In the genomic region with DNA sequence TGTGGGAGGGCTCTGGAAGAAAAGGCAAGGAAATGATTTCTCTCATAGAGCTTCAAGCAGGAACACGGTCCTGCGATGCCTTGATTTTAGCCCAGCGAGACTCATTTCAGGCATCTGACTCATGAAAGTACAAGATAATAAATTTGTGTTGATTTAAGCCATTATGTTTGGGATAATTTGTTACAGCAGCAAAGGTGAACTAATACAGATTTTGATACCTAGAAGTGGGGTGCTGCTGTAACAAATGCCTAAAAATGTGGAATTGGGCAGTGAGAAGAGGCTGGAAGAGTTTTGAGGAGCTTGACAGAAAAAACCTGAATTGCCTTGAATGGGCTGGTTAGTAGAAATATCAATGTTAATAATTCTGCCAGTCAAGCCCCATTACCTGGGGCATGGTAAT, we compare ENCODE assay signal across 36 cellular contexts. TPM values are rescaled to one million over a fixed set of nuclear protein-coding genes. Genes with fewer than 3 reads are reported as not detected.
A peak's percentile ranks its signal among the peaks of the same experiment; 100 is the strongest.
DNase-seq lines count a peak whose midpoint lies in the region; ATAC-seq, FAIRE-seq and TF ChIP-seq lines count a peak whose summit lies in the region.
"Had no signal": no experiment of that assay in that cellular context is flagged by ENCODE, and none has a peak within 500 bp of the region (broad histone marks: within the 10 kb centered on the region; RNA-seq: fewer than 3 reads in every experiment).

No MANE protein-coding gene starts in this region.

- H3K4me1 Mint-ChIP-seq in activated naive CD8-positive, alpha-beta T cell treated with anti-CD3 and anti-CD28 coated beads, Interleukin-2, amount 10 ng/mL, durations not matched to agents 7 days and 5 days, result peaks cover 2% of the 10 kb centered on the region
- peaks cover 6% of the 10 kb centered on the region for H3K4me1 Mint-ChIP-seq in activated naive CD8-positive, alpha-beta T cell treated with anti-CD3 and anti-CD28 coated beads for 36 hours
- no peaks in the 10 kb centered on the region for H3K4me1 Mint-ChIP-seq in Caco-2 (ENCODE audit: low read depth, unreplicated experiment)
- H3K4me1 Mint-ChIP-seq: CD4-positive, CD25-positive, alpha-beta regulatory T cell had no signal

- no peak overlapping the region for H3K4me3 ChIP-seq in HepG2 (replicated peaks in 1 of 3; ENCODE audit: insufficient read depth in 1 of 3, low read depth in 2 of 3, low read length in 3 of 3)
- no peak overlapping the region for H3K4me3 ChIP-seq in right lobe of liver
- H3K4me3 ChIP-seq in Caco-2 (ENCODE audit: low read depth, low read length), result no peak overlapping the region
- H3K4me3 ChIP-seq in K562, result no peak overlapping the region
- H3K4me3 ChIP-seq: A549; BLaER1; BLaER1 treated with 17β-estradiol and CSF1 and Interleukin-3, amounts not matched to agents 10 nM and 100 nM had no signal

- in situ Hi-C loops in HepG2 (cut with HindIII; ENCODE audit: extremely low pct_ligation_motif_present, low pct_unique_long_range_greater_than_20kb) (no loop called here), K562 (cut with MboI) (no loop called here)

- WGBS in HepG2 (ENCODE audit: low lambda C conversion rate), result 81% methylated on average over 3 of the region's 3 CpGs
- no CpG with 5 or more reads among the region's 3 CpGs for WGBS in right lobe of liver (ENCODE audit: insufficient coverage, low coverage, low lambda C conversion rate, missing lambda C conversion rate)
- WGBS in K562 (ENCODE audit: insufficient coverage, low coverage, missing lambda C conversion rate), result 13% methylated on average over 3 of the region's 3 CpGs

- BruUV-seq in HepG2 (replicated peaks; lab: Mats Ljungman, UMichigan) (no TSS peak), Caco-2 (replicated peaks; lab: Mats Ljungman, UMichigan) (no TSS peak), K562 (replicated peaks; lab: Mats Ljungman, UMichigan) (no TSS peak)

- peak overlapping the region; percentile 68 for H3K27ac Mint-ChIP-seq in activated naive CD8-positive, alpha-beta T cell treated with anti-CD3 and anti-CD28 coated beads, Interleukin-2, amount 10 ng/mL, durations not matched to agents 7 days and 5 days
- no peak overlapping the region for H3K27ac Mint-ChIP-seq in activated naive CD8-positive, alpha-beta T cell treated with anti-CD3 and anti-CD28 coated beads for 36 hours
- H3K27ac Mint-ChIP-seq in Caco-2 (ENCODE audit: unreplicated experiment), result peak overlapping the region; percentile 60
- H3K27ac Mint-ChIP-seq in activated naive CD4-positive, alpha-beta T cell treated with anti-CD3 and anti-CD28 coated beads, Interleukin-2, amount 50 U/mL, for 72 hours, result no peak overlapping the region
- H3K27ac Mint-ChIP-seq: B cell; CD4-positive, alpha-beta memory T cell; CD4-positive, alpha-beta T cell; CD4-positive, CD25-positive, alpha-beta regulatory T cell; CD8-positive, alpha-beta memory T cell; CD8-positive, alpha-beta T cell had no signal

- peaks cover 5% of the 10 kb centered on the region for H3K9me3 Mint-ChIP-seq in activated naive CD8-positive, alpha-beta T cell treated with anti-CD3 and anti-CD28 coated beads, Interleukin-2, amount 10 ng/mL, durations not matched to agents 7 days and 5 days
- peaks cover 12% of the 10 kb centered on the region for H3K9me3 Mint-ChIP-seq in activated naive CD8-positive, alpha-beta T cell treated with anti-CD3 and anti-CD28 coated beads for 36 hours
- H3K9me3 Mint-ChIP-seq in Caco-2 (ENCODE audit: unreplicated experiment), result peaks cover 11% of the 10 kb centered on the region
- peaks cover 11 to 14% of the 10 kb centered on the region in 2 donors for H3K9me3 Mint-ChIP-seq in activated naive CD4-positive, alpha-beta T cell treated with anti-CD3 and anti-CD28 coated beads, Interleukin-2, amount 50 U/mL, for 72 hours

- FAIRE-seq in HepG2 (lab: Jason Lieb, UNC) (no peak), K562 (lab: Jason Lieb, UNC) (no peak)
- FAIRE-seq: A204.1, A549, D721Med had no signal

- no peak for TF ChIP-seq CTCF in HepG2 (CRISPR knock-in tag; IDR thresholded peaks at IDR 0.05)
- no peak for TF ChIP-seq CTCF in right lobe of liver (IDR thresholded peaks at IDR 0.05)
- no peak for TF ChIP-seq CTCF in Caco-2 (IDR thresholded peaks at IDR 0.05; ENCODE audit: insufficient read depth in 1 of 2, low read depth in 1 of 2, low read length in 1 of 2, severe bottlenecking in 1 of 2, unreplicated experiment in 1 of 2)
- TF ChIP-seq CTCF in K562 (IDR thresholded peaks at IDR 0.05 in 2 of 3, conservative IDR thresholded peaks at IDR 0.05 in 1 of 3; ENCODE audit: insufficient read depth in 2 of 3, low read depth in 1 of 3, low read length in 3 of 3), result no peak

- H2AFZ ChIP-seq in HepG2 (ENCODE audit: low read length) (no peak overlapping the region), K562 (ENCODE audit: low read depth, low read length) (no peak overlapping the region)

- H3K4me3 Mint-ChIP-seq in activated naive CD8-positive, alpha-beta T cell treated with anti-CD3 and anti-CD28 coated beads, Interleukin-2, amount 10 ng/mL, durations not matched to agents 7 days and 5 days, result no peak overlapping the region
- no peak overlapping the region for H3K4me3 Mint-ChIP-seq in activated naive CD8-positive, alpha-beta T cell treated with anti-CD3 and anti-CD28 coated beads for 36 hours
- H3K4me3 Mint-ChIP-seq in Caco-2 (ENCODE audit: unreplicated experiment), result no peak overlapping the region
- H3K4me3 Mint-ChIP-seq: B cell; CD14-positive monocyte; CD4-positive, alpha-beta T cell; CD4-positive, CD25-positive, alpha-beta regulatory T cell; CD8-positive, alpha-beta memory T cell; CD8-positive, alpha-beta T cell had no signal

- CTCF ChIA-PET in HepG2 (lab: Yijun Ruan, JAX; ENCODE audit: low intra/inter-chr PET ratio, low total read pairs) (no interaction called here), Caco-2 (lab: Charles Lee) (no interaction called here), K562 (lab: Yijun Ruan, JAX; ENCODE audit: low intra/inter-chr PET ratio) (no interaction called here)

- no peak for DNase-seq in activated naive CD8-positive, alpha-beta T cell treated with anti-CD3 and anti-CD28 coated beads, Interleukin-2, amount 10 ng/mL, durations not matched to agents 7 days and 5 days
- DNase-seq in activated naive CD8-positive, alpha-beta T cell treated with anti-CD3 and anti-CD28 coated beads for 36 hours, result no peak
- DNase-seq in HepG2 (ENCODE audit: low spot score) (no peak), right lobe of liver (no peak), Caco-2 (no peak), K562 (ENCODE audit: extremely low read depth in 1 of 4, low spot score in 3 of 4) (no peak)
- DNase-seq in activated naive CD4-positive, alpha-beta T cell treated with anti-CD3 and anti-CD28 coated beads, Interleukin-2, amount 50 U/mL, for 72 hours (ENCODE audit: low spot score in 2 of 2), result no peak
- DNase-seq: 8988T; ACHN; AML-193; BE2C; C1 segment of cervical spinal cord; Calu3; CD4-positive, alpha-beta memory T cell; CD4-positive, alpha-beta T cell; CD4-positive, CD25-positive, alpha-beta regulatory T cell; CD8-positive, alpha-beta memory T cell; CD8-positive, alpha-beta T cell; COR-L47; DMS 273 treated with DMSO at 0.1 percent for 48 hours; DMS153; DMS53; DMS79; DMS79 treated with DMSO at 0.1 percent for 48 hours; DND-41; EL had no signal

- H3K36me3 ChIP-seq in HepG2 (replicated peaks in 1 of 2; ENCODE audit: control insufficient read depth in 1 of 2, insufficient read depth in 2 of 2, low read length in 2 of 2) (no peaks in the 10 kb centered on the region), right lobe of liver (no peaks in the 10 kb centered on the region), Caco-2 (ENCODE audit: control insufficient read depth, insufficient read depth, low read length) (no peaks in the 10 kb centered on the region), K562 (ENCODE audit: control insufficient read depth, insufficient read depth, low read length) (no peaks in the 10 kb centered on the region)
- H3K36me3 ChIP-seq: BE2C; BLaER1; BLaER1 treated with 17β-estradiol and CSF1 and Interleukin-3, amounts not matched to agents 10 nM and 100 nM had no signal

- intact Hi-C loops in HepG2 (cut with micrococcal nuclease; ENCODE audit: unreplicated experiment), result no loop called here
- intact Hi-C loops in right lobe of liver (cut with DNase I), result no loop called here
- intact Hi-C loops in Caco-2 (cut with micrococcal nuclease; ENCODE audit: unreplicated experiment), result no loop called here
- intact Hi-C loops in K562 (cut with micrococcal nuclease), result no loop called here

- H3K27ac ChIP-seq in HepG2 (ENCODE audit: extremely low read length, insufficient read depth, low read length), result no peak overlapping the region
- no peak overlapping the region for H3K27ac ChIP-seq in right lobe of liver
- no peak overlapping the region for H3K27ac ChIP-seq in K562 (ENCODE audit: extremely low read depth, low read depth, low read length)
- H3K27ac ChIP-seq: 22Rv1; A549; BLaER1; BLaER1 treated with 17β-estradiol and CSF1 and Interleukin-3, amounts not matched to agents 10 nM and 100 nM; C4-2B had no signal

- H3K4me1 ChIP-seq in HepG2 (ENCODE audit: insufficient read depth, low read length), result peaks cover 19% of the 10 kb centered on the region
- no peaks in the 10 kb centered on the region for H3K4me1 ChIP-seq in right lobe of liver
- peaks cover 7% of the 10 kb centered on the region; the same call in 1 of the 2 replicates for H3K4me1 ChIP-seq in Caco-2
- no peaks in the 10 kb centered on the region for H3K4me1 ChIP-seq in K562 (replicated peaks in 1 of 2; ENCODE audit: control insufficient read depth in 2 of 2, insufficient read depth in 2 of 2, low read length in 2 of 2)
- H3K4me1 ChIP-seq: BE2C, BLaER1 had no signal

- H3K27me3 ChIP-seq in HepG2 (ENCODE audit: control insufficient read depth in 1 of 2, insufficient read depth in 2 of 2, low read length in 2 of 2), result no peaks in the 10 kb centered on the region; a peak in 1 of 5 replicates
- H3K27me3 ChIP-seq in right lobe of liver, result no peaks in the 10 kb centered on the region
- H3K27me3 ChIP-seq in Caco-2 (replicated peaks; ENCODE audit: control insufficient read depth, insufficient read depth, low read length), result no peaks in the 10 kb centered on the region
- H3K27me3 ChIP-seq in K562 (ENCODE audit: control insufficient read depth in 2 of 2, insufficient read depth in 2 of 2, low read length in 2 of 2), result peaks cover 17 to 24% of the 10 kb centered on the region in 2 experiments
- H3K27me3 ChIP-seq: BE2C, BLaER1 had no signal

- ATAC-seq in activated naive CD8-positive, alpha-beta T cell treated with anti-CD3 and anti-CD28 coated beads, Interleukin-2, amount 10 ng/mL, durations not matched to agents 7 days and 5 days (ENCODE audit: low read depth), result no peak
- ATAC-seq in HepG2, result no peak
- no peak for ATAC-seq in right lobe of liver
- no peak for ATAC-seq in K562
- no peak for ATAC-seq in activated naive CD4-positive, alpha-beta T cell treated with anti-CD3 and anti-CD28 coated beads, Interleukin-2, amount 50 U/mL, for 72 hours
- no peak for ATAC-seq in GM18502 (IDR thresholded peaks at IDR 0.05; ENCODE audit: poor library complexity, unreplicated experiment)
- ATAC-seq: A549; CD8-positive, alpha-beta T cell had no signal

- H3K4me2 ChIP-seq in HepG2 (ENCODE audit: low read depth, low read length) (no peak overlapping the region), K562 (ENCODE audit: insufficient read depth, low read length) (no peak overlapping the region)
- H3K4me2 ChIP-seq: A549, BLaER1 had no signal

- no peaks in the 10 kb centered on the region for H3K9me1 ChIP-seq in K562 (ENCODE audit: control insufficient read depth, insufficient read depth, low read length)

- H3K9ac ChIP-seq in HepG2 (ENCODE audit: insufficient read depth, low read depth, low read length), result no peak overlapping the region
- no peak overlapping the region for H3K9ac ChIP-seq in K562 (ENCODE audit: insufficient read depth in 1 of 2, low read depth in 2 of 2, low read length in 2 of 2)
- H3K9ac ChIP-seq: BLaER1; BLaER1 treated with 17β-estradiol and CSF1 and Interleukin-3, amounts not matched to agents 10 nM and 100 nM had no signal

- H3K79me2 ChIP-seq in HepG2 (ENCODE audit: insufficient read depth, low read length) (no peaks in the 10 kb centered on the region), K562 (ENCODE audit: control insufficient read depth, insufficient read depth, low read length) (no peaks in the 10 kb centered on the region)

- H3K27me3 Mint-ChIP-seq in activated naive CD8-positive, alpha-beta T cell treated with anti-CD3 and anti-CD28 coated beads, Interleukin-2, amount 10 ng/mL, durations not matched to agents 7 days and 5 days, result peaks cover 22% of the 10 kb centered on the region
- peaks cover 23% of the 10 kb centered on the region for H3K27me3 Mint-ChIP-seq in activated naive CD8-positive, alpha-beta T cell treated with anti-CD3 and anti-CD28 coated beads for 36 hours
- peaks cover 6% of the 10 kb centered on the region for H3K27me3 Mint-ChIP-seq in Caco-2 (ENCODE audit: insufficient read depth, unreplicated experiment)

- TF ChIP-seq RAD21 in HepG2 (CRISPR knock-in tag; IDR thresholded peaks at IDR 0.05) (no peak), K562 (CRISPR knock-in tag; conservative IDR thresholded peaks at IDR 0.05 in 1 of 2, IDR thresholded peaks at IDR 0.05 in 1 of 2) (no peak)

- TF ChIP-seq EP300 in HepG2 (IDR thresholded peaks at IDR 0.05; ENCODE audit: low read depth in 2 of 2, low read length in 2 of 2), result no peak
- no peak for TF ChIP-seq EP300 in HepG2 (CRISPR knock-in tag; IDR thresholded peaks at IDR 0.05; ENCODE audit: borderline replicate concordance)
- TF ChIP-seq EP300 in K562 (IDR thresholded peaks at IDR 0.05; ENCODE audit: low read length), result no peak

- POLR2A ChIA-PET in activated naive CD8-positive, alpha-beta T cell treated with anti-CD3 and anti-CD28 coated beads, Interleukin-2, amount 10 ng/mL, durations not matched to agents 7 days and 5 days (lab: Charles Lee), result no interaction called here
- POLR2A ChIA-PET in HepG2 (lab: Yijun Ruan, JAX) (interaction anchor here (0.6 kb wide), 1 partner anchor 35 kb away, joined by 4 read pairs; no protein-coding TSS in a partner anchor), Caco-2 (lab: Charles Lee) (no interaction called here), K562 (lab: Yijun Ruan, JAX) (interaction anchor here (0.9 to 1.1 kb wide), 2 partner anchors 9 to 44 kb away, joined by 3 to 4 read pairs; a partner anchor contains a TSS)

- TF ChIP-seq POLR2A in HepG2 (IDR thresholded peaks at IDR 0.05; ENCODE audit: insufficient read depth in 1 of 2, low read depth in 2 of 2, low read length in 2 of 2) (no peak), right lobe of liver (IDR thresholded peaks at IDR 0.05) (no peak), K562 (conservative IDR thresholded peaks at IDR 0.05) (no peak)

- H4K20me1 ChIP-seq in HepG2 (ENCODE audit: insufficient read depth, low read length) (no peaks in the 10 kb centered on the region), K562 (replicated peaks; ENCODE audit: control insufficient read depth, insufficient read depth, low read length) (no peaks in the 10 kb centered on the region)
- H4K20me1 ChIP-seq: BLaER1; BLaER1 treated with 17β-estradiol and CSF1 and Interleukin-3, amounts not matched to agents 10 nM and 100 nM had no signal

- peaks cover 3% of the 10 kb centered on the region for H3K36me3 Mint-ChIP-seq in activated naive CD8-positive, alpha-beta T cell treated with anti-CD3 and anti-CD28 coated beads, Interleukin-2, amount 10 ng/mL, durations not matched to agents 7 days and 5 days
- H3K36me3 Mint-ChIP-seq in activated naive CD8-positive, alpha-beta T cell treated with anti-CD3 and anti-CD28 coated beads for 36 hours, result peaks cover 5% of the 10 kb centered on the region
- peaks cover 4% of the 10 kb centered on the region for H3K36me3 Mint-ChIP-seq in Caco-2 (ENCODE audit: insufficient read depth, unreplicated experiment)
- H3K36me3 Mint-ChIP-seq in activated naive CD4-positive, alpha-beta T cell treated with anti-CD3 and anti-CD28 coated beads, Interleukin-2, amount 50 U/mL, for 72 hours, result peaks cover 8 to 13% of the 10 kb centered on the region in 2 donors
- H3K36me3 Mint-ChIP-seq: CD4-positive, CD25-positive, alpha-beta regulatory T cell; CD8-positive, alpha-beta T cell had no signal

- H3K9me3 ChIP-seq in HepG2 (ENCODE audit: low read length) (no peaks in the 10 kb centered on the region), right lobe of liver (no peaks in the 10 kb centered on the region), Caco-2 (no peaks in the 10 kb centered on the region), K562 (replicated peaks; ENCODE audit: control insufficient read depth, insufficient read depth, low read depth, low read length) (no peaks in the 10 kb centered on the region)
- H3K9me3 ChIP-seq: A549; BE2C; BLaER1; BLaER1 treated with 17β-estradiol and CSF1 and Interleukin-3, amounts not matched to agents 10 nM and 100 nM had no signal

RNA-seq across cellular contexts. Expression of a gene that starts 44.1 kb away (rescaled TPM):
- total RNA-seq in activated naive CD8-positive, alpha-beta T cell treated with anti-CD3 and anti-CD28 coated beads, Interleukin-2, amount 10 ng/mL, durations not matched to agents 7 days and 5 days, result 10 to 100 TPM; 32.5 to 33.6 TPM
- 10 to 100 TPM; 17.9 to 20.4 TPM for total RNA-seq in activated naive CD8-positive, alpha-beta T cell treated with anti-CD3 and anti-CD28 coated beads for 36 hours
- total RNA-seq in HepG2 (2016; rRNA removed; fragmentation: Illumina TruSeq; extraction: Trizol) (10.1 and 16.2 TPM in 2 replicates), right lobe of liver (1 to 10 TPM; 3.9 to 6.8 (median 5.3) TPM), Caco-2 (2022) (22.5 and 23.0 TPM in 2 replicates), K562 (2014; rRNA removed) (16.2 and 17.5 TPM in 2 replicates), K562 (2014; rRNA removed; fragmentation: Illumina TruSeq; extraction: Trizol) (17.8 and 18.5 TPM in 2 replicates), K562 (2015; rRNA removed; fragmentation: Illumina TruSeq; extraction: Trizol) (17.6 and 20.3 TPM in 2 replicates), K562 (2021) (20.9 and 22.6 TPM in 2 replicates)
- 10.9 TPM in 2 replicates for total RNA-seq in HepG2 (2016; cell fraction: cytosol; rRNA removed; fragmentation: Illumina TruSeq; extraction: Trizol; ENCODE audit: low read depth)
- total RNA-seq in HepG2 (2016; cell fraction: insoluble cytoplasmic fraction; rRNA removed; fragmentation: Illumina TruSeq; extraction: Trizol), result 10.6 and 17.7 TPM in 2 replicates
- total RNA-seq in HepG2 (2016; cell fraction: membrane; rRNA removed; fragmentation: Illumina TruSeq; extraction: Trizol), result 9.0 and 11.3 TPM in 2 replicates
- 17.2 and 20.8 TPM in 2 replicates for total RNA-seq in HepG2 (2016; cell fraction: nucleus; rRNA removed; fragmentation: Illumina TruSeq; extraction: Trizol)
- polyA plus RNA-seq in HepG2 (2011; rRNA removed) (9.3 and 11.0 TPM in 2 replicates), K562 (2011; rRNA removed) (28.8 and 29.4 TPM in 2 replicates), K562 (2014; fragmentation: Illumina TruSeq; extraction: Trizol) (19.9 and 24.3 TPM in 2 replicates), K562 (2014; fragmentation: Nextera tagmentation; extraction: Ambion mirVana) (1 to 10 TPM; 8.6 to 8.9 TPM), K562 (2014; rRNA removed) (20.8 and 25.0 TPM in 2 replicates)
- polyA plus RNA-seq in HepG2 (2011; cell fraction: cytosol; rRNA removed), result 8.8 and 9.7 TPM in 2 replicates
- polyA plus RNA-seq in HepG2 (2011; cell fraction: nucleus; rRNA removed), result 13.7 and 15.4 TPM in 2 replicates
- 7.3 and 7.6 TPM in 2 replicates for polyA plus RNA-seq in HepG2 (2012)
- 1.5 and 1.6 TPM in 2 replicates for polyA plus RNA-seq in HepG2 (2016; cell fraction: cytosol; fragmentation: Illumina TruSeq; extraction: Trizol; ENCODE audit: low read depth)
- polyA plus RNA-seq in HepG2 (2016; cell fraction: insoluble cytoplasmic fraction; fragmentation: Illumina TruSeq; extraction: Trizol; ENCODE audit: low read depth), result 14.0 and 14.7 TPM in 2 replicates
- polyA plus RNA-seq in HepG2 (2016; cell fraction: membrane; fragmentation: Illumina TruSeq; extraction: Trizol; ENCODE audit: low read depth), result 3.5 and 4.0 TPM in 2 replicates
- polyA plus RNA-seq in HepG2 (2016; cell fraction: nucleus; fragmentation: Illumina TruSeq; extraction: Trizol; ENCODE audit: insufficient read depth, low read depth), result 17.5 and 20.4 TPM in 2 replicates
- polyA minus RNA-seq in HepG2 (2011; rRNA and poly(A)+ RNA removed; ENCODE audit: low replicate concordance), result 33.4 and 59.8 TPM in 2 replicates
- 8.1 and 8.9 TPM in 2 replicates for polyA minus RNA-seq in HepG2 (2011; cell fraction: cytosol; rRNA and poly(A)+ RNA removed)
- polyA minus RNA-seq in HepG2 (2011; cell fraction: nucleus; rRNA and poly(A)+ RNA removed), result 27.0 and 28.1 TPM in 2 replicates
- 82.6 and 84.4 TPM in 2 replicates for total RNA-seq in K562 (2011; cell fraction: chromatin; rRNA removed; ENCODE audit: low replicate concordance)
- total RNA-seq in K562 (2011; cell fraction: nucleolus; rRNA removed), result 37.0 and 42.8 TPM in 2 replicates
- 60.8 and 84.7 TPM in 2 replicates for total RNA-seq in K562 (2011; cell fraction: nucleoplasm; rRNA removed)
- polyA plus RNA-seq in K562 (2011; cell fraction: cytosol; rRNA removed), result 20.4 and 25.5 TPM in 2 replicates
- 31.6 and 40.0 TPM in 2 replicates for polyA plus RNA-seq in K562 (2011; cell fraction: nucleus; rRNA removed)
- polyA plus RNA-seq in K562 (2012), result 13.5 and 18.1 TPM in 2 replicates
- 44.2 and 48.6 TPM in 2 replicates for polyA minus RNA-seq in K562 (2011; rRNA and poly(A)+ RNA removed)
- 16.7 and 17.8 TPM in 2 replicates for polyA minus RNA-seq in K562 (2011; cell fraction: cytosol; rRNA and poly(A)+ RNA removed)
- 24.8 and 35.5 TPM in 2 replicates for polyA minus RNA-seq in K562 (2011; cell fraction: nucleus; rRNA and poly(A)+ RNA removed)
- 10 to 100 TPM; 15.6 to 21.7 TPM for total RNA-seq in activated naive CD4-positive, alpha-beta T cell treated with anti-CD3 and anti-CD28 coated beads, Interleukin-2, amount 50 U/mL, for 72 hours

Comparison
In these comparisons a context has a peak if more than half of its experiments do, and no peak if none do; other contexts are left out.
1. H3K27ac Mint-ChIP-seq: peak in activated naive CD8-positive, alpha-beta T cell treated with anti-CD3 and anti-CD28 coated beads, Interleukin-2, amount 10 ng/mL, durations not matched to agents 7 days and 5 days (single experiment) and Caco-2 (single experiment); none in activated naive CD8-positive, alpha-beta T cell treated with anti-CD3 and anti-CD28 coated beads for 36 hours (single experiment) and activated naive CD4-positive, alpha-beta T cell treated with anti-CD3 and anti-CD28 coated beads, Interleukin-2, amount 50 U/mL, for 72 hours (0 of 2).
2. POLR2A ChIA-PET loops: an anchor here in HepG2 (0.6 kb wide) and K562 (0.9 to 1.1 kb wide); none called in activated naive CD8-positive, alpha-beta T cell treated with anti-CD3 and anti-CD28 coated beads, Interleukin-2, amount 10 ng/mL, durations not matched to agents 7 days and 5 days and Caco-2.